In the genomic region with DNA sequence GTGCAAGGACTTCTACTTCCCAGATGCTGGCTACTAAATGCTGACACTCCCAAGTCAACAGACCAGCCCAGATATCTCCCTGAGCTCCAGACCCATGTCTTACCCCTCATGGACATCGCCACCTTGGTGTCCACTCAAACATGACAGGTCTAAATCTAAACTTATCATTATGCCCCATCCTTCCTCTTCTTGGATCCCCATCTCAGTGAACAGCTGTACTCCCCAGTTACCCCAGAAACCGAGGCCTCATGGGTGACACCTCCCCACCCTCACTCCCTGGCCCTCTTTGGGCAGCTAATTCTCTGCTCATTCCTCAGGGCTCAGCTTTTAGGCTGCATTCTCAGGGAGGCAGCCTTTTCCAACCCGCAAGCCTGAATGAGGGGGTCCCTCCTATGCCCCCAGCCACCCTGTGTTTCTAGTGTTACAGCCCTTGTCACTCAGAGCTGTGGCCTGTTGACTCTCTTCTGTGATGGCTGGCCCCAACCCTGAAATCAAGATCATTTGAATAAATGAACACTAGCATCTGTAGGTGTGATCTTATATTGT, we compare ENCODE assay signal across 11 cellular contexts. TPM values are rescaled to one million over a fixed set of nuclear protein-coding genes. Genes with fewer than 3 reads are reported as not detected.
DNase-seq lines count a peak whose midpoint lies in the region; ATAC-seq and TF ChIP-seq lines count a peak whose summit lies in the region.
"Had no signal": no experiment of that assay in that cellular context is flagged by ENCODE, and none has a peak within 500 bp of the region (broad histone marks: within the 10 kb centered on the region; RNA-seq: fewer than 3 reads in every experiment).

No MANE protein-coding gene starts in this region.

- H3K4me1 Mint-ChIP-seq in endothelial cell (ENCODE audit: unreplicated experiment) = peaks cover 49% of the 10 kb centered on the region

- peaks cover 9% of the 10 kb centered on the region for H3K27me3 Mint-ChIP-seq in endothelial cell (ENCODE audit: unreplicated experiment)

- in situ Hi-C loops in gastrocnemius medialis (cut with MboI; ENCODE audit: low sequenced_read_pairs in 4 of 4) = no loop called here

- H3K27me3 ChIP-seq in gastrocnemius medialis = no peaks in the 10 kb centered on the region
- H3K27me3 ChIP-seq: SJSA1, uterus had no signal

- no peak overlapping the region for H3K27ac Mint-ChIP-seq in endothelial cell (ENCODE audit: unreplicated experiment)

- H3K27ac ChIP-seq in gastrocnemius medialis = peak overlapping the region in 3 of 4 donors; percentile 20 to 48 (median 38)
- H3K27ac ChIP-seq: SJSA1 had no signal

- TF ChIP-seq CTCF in GM20000 (IDR thresholded peaks at IDR 0.05; ENCODE audit: extremely low read depth, missing control alignments) (no peak), endothelial cell (IDR thresholded peaks at IDR 0.05; ENCODE audit: unreplicated experiment) (no peak), gastrocnemius medialis (IDR thresholded peaks at IDR 0.05 in 4 of 5, conservative IDR thresholded peaks at IDR 0.05 in 1 of 5) (no peak)

- intact Hi-C loops in gastrocnemius medialis (cut with DNase I; ENCODE audit: low total_unique reads) = no loop called here

- TF ChIP-seq POLR2A in gastrocnemius medialis (IDR thresholded peaks at IDR 0.05) (no peak), erythroblast (IDR thresholded peaks at IDR 0.05; ENCODE audit: low read length) (no peak)

- no peak overlapping the region for H3K4me3 ChIP-seq in gastrocnemius medialis
- H3K4me3 ChIP-seq: SJSA1, uterus had no signal

- H3K9me3 Mint-ChIP-seq in endothelial cell (ENCODE audit: unreplicated experiment) = no peaks in the 10 kb centered on the region

- no peaks in the 10 kb centered on the region for H3K9me3 ChIP-seq in gastrocnemius medialis
- H3K9me3 ChIP-seq: SJSA1, uterus had no signal

- H3K4me1 ChIP-seq in gastrocnemius medialis = peaks cover 14 to 46% of the 10 kb centered on the region in 2 donors
- H3K4me1 ChIP-seq: uterus had no signal

- H3K36me3 Mint-ChIP-seq in endothelial cell (ENCODE audit: low read depth, unreplicated experiment) = peaks cover 10% of the 10 kb centered on the region

- peak; percentile 24 for DNase-seq in CD1c-positive myeloid dendritic cell (ENCODE audit: extremely low spot score)
- DNase-seq in GM20000 (ENCODE audit: low spot score) = peak; percentile 48
- no peak for DNase-seq in endothelial cell (ENCODE audit: low spot score)
- DNase-seq in gastrocnemius medialis = no peak
- no peak for DNase-seq in erythroblast (lab: John Stamatoyannopoulos, UW)
- no peak for DNase-seq in cerebellum (ENCODE audit: low spot score)
- DNase-seq in Ammon's horn (ENCODE audit: low spot score) = no peak
- DNase-seq: NCI-H1048, NCI-H748 treated with DMSO at 0.1 percent for 48 hours, uterus had no signal

- peak overlapping the region; percentile 72 for H3K4me3 Mint-ChIP-seq in endothelial cell (ENCODE audit: unreplicated experiment)

- no peaks in the 10 kb centered on the region for H3K36me3 ChIP-seq in gastrocnemius medialis
- H3K36me3 ChIP-seq: uterus had no signal

- no peak for ATAC-seq in gastrocnemius medialis

RNA-seq across cellular contexts. Expression of gene EHD4, which starts 5.4 kb away (rescaled TPM):
- total RNA-seq in endothelial cell (ENCODE audit: unreplicated experiment) (64.9 TPM), gastrocnemius medialis (1 to 10 TPM; 3.8 to 7.1 (median 4.3) TPM), cerebellum (5.5 TPM)

RNA-seq across cellular contexts. Expression of gene PLA2G4E, which starts 53.8 kb away (rescaled TPM):
- total RNA-seq in endothelial cell (ENCODE audit: unreplicated experiment) = not detected
- total RNA-seq in gastrocnemius medialis = not detected
- total RNA-seq in cerebellum = not detected
- total RNA-seq: SJSA1, uterus had no signal

Comparison
In these comparisons a context has a peak if more than half of its experiments do, and no peak if none do; other contexts are left out.
1. DNase-seq: peak in CD1c-positive myeloid dendritic cell (single experiment) and GM20000 (single experiment); none in endothelial cell (single experiment), gastrocnemius medialis (0 of 2), erythroblast (0 of 2), cerebellum (single experiment) and Ammon's horn (single experiment).